In genomic region chr2:112054847-112055109, GRCh38 we compare ENCODE assay signal across 8 cellular contexts. TPM values are rescaled to one million over a fixed set of nuclear protein-coding genes. Genes with fewer than 3 reads are reported as not detected.
DNase-seq lines count a peak whose midpoint lies in the region; ATAC-seq and TF ChIP-seq lines count a peak whose summit lies in the region.
"Not testable (repeated sequence)": the region's sequence is repeated elsewhere in the genome, so short reads cannot be mapped to it uniquely, and the experiment has no call there.

No MANE protein-coding gene starts in this region.

- H3K27me3 ChIP-seq in GM23248 (replicated peaks; ENCODE audit: insufficient read depth); spleen (replicated peaks in 1 of 7): not testable (repeated sequence)

- H3K27ac ChIP-seq in 22Rv1: peak overlapping the region; percentile 100
- H3K27ac ChIP-seq in GM23248: peak overlapping the region; percentile 92
- peak overlapping the region; percentile 86 for H3K27ac ChIP-seq in KOPT-K1 (ENCODE audit: low read depth, low read length, poor library complexity, severe bottlenecking)
- H3K27ac ChIP-seq in epithelial cell of prostate: peak overlapping the region; percentile 96
- H3K27ac ChIP-seq in spleen: peak overlapping the region in 7 of 8 donors; percentile 96 to 99 (median 99)

- H3K9me3 Mint-ChIP-seq in activated CD4-positive, alpha-beta T cell treated with anti-CD3 and anti-CD28 coated beads for 36 hours (ENCODE audit: low read depth); naive B cell: not testable (repeated sequence)

- H3K27ac Mint-ChIP-seq in activated CD4-positive, alpha-beta T cell treated with anti-CD3 and anti-CD28 coated beads for 36 hours: peak overlapping the region; percentile 89
- peak overlapping the region in 2 of 6 donors; percentile 87 to 97 for H3K27ac Mint-ChIP-seq in naive B cell

- in situ Hi-C loops in GM23248 (cut with MboI): not testable (repeated sequence)

- CTCF ChIA-PET in activated CD4-positive, alpha-beta T cell treated with anti-CD3 and anti-CD28 coated beads for 36 hours (lab: Charles Lee): interaction anchor here (0.6 to 1.1 kb wide), 5 partner anchors 58 to 719 kb away, joined by 3 to 6 read pairs (median 3); no protein-coding TSS in a partner anchor

- H3K36me3 ChIP-seq in GM23248 (ENCODE audit: low read depth); KOPT-K1 (ENCODE audit: insufficient read depth, low read length); spleen: not testable (repeated sequence)

- H3K4me3 Mint-ChIP-seq in activated CD4-positive, alpha-beta T cell treated with anti-CD3 and anti-CD28 coated beads for 36 hours: peak overlapping the region; percentile 79
- peak overlapping the region; percentile 84 to 97 (median 94) for H3K4me3 Mint-ChIP-seq in naive B cell

- TF ChIP-seq POLR2A in spleen (IDR thresholded peaks at IDR 0.05): not testable (repeated sequence)

- not testable (repeated sequence) for H3K4me2 ChIP-seq in GM23248 (ENCODE audit: unreplicated experiment)

- POLR2A ChIA-PET in activated CD4-positive, alpha-beta T cell treated with anti-CD3 and anti-CD28 coated beads for 36 hours (lab: Charles Lee): interaction anchor here (0.9 to 1.7 kb wide), 5 partner anchors 8 to 199 kb away, joined by 3 to 5 read pairs (median 4); partner anchors contain the start of gene ANAPC1

- H3K36me3 Mint-ChIP-seq in activated CD4-positive, alpha-beta T cell treated with anti-CD3 and anti-CD28 coated beads for 36 hours (ENCODE audit: low read depth): peaks cover 17% of the 10 kb centered on the region
- H3K36me3 Mint-ChIP-seq in naive B cell: not testable (repeated sequence)

- not testable (repeated sequence) for H3K9me3 ChIP-seq in GM23248 (ENCODE audit: low read depth); KOPT-K1 (ENCODE audit: insufficient read depth, low read length, poor library complexity, severe bottlenecking); spleen

- not testable (repeated sequence) for H3K27me3 Mint-ChIP-seq in activated CD4-positive, alpha-beta T cell treated with anti-CD3 and anti-CD28 coated beads for 36 hours; naive B cell

- TF ChIP-seq CTCF in 22Rv1 (IDR thresholded peaks at IDR 0.05); spleen (IDR thresholded peaks at IDR 0.05 in 8 of 11, conservative IDR thresholded peaks at IDR 0.05 in 3 of 11): not testable (repeated sequence)

- H3F3A ChIP-seq in GM23248 (ENCODE audit: insufficient read depth): peaks cover 26% of the 10 kb centered on the region

- not testable (repeated sequence) for H3K9me2 ChIP-seq in GM23248 (ENCODE audit: insufficient read depth)

- 4% methylated on average over 25 of the region's 27 CpGs; no CpG with 5 or more reads in 1 of the 2 experiments for WGBS in GM23248 (ENCODE audit: low coverage in 1 of 2, low lambda C conversion rate in 2 of 2, missing lambda C conversion rate in 2 of 2), 2 experiments
- 0 to 1% (median 0%) methylated on average over 11 to 23 of the region's 27 CpGs for WGBS in spleen, 5 donors

- 0 out of 2 replicates have a peak overlapping the region, but pooled peaks have one; percentile 94 for H3K9ac ChIP-seq in GM23248

- peaks cover 37% of the 10 kb centered on the region for H3K4me1 Mint-ChIP-seq in activated CD4-positive, alpha-beta T cell treated with anti-CD3 and anti-CD28 coated beads for 36 hours
- peaks cover 41 to 46% (median 43%) of the 10 kb centered on the region in 3 donors for H3K4me1 Mint-ChIP-seq in naive B cell

- H2AFZ ChIP-seq in GM23248: not testable (repeated sequence)

- H3K4me1 ChIP-seq in GM23248 (ENCODE audit: insufficient read depth): peaks cover 20% of the 10 kb centered on the region
- H3K4me1 ChIP-seq in spleen: peaks cover 20 to 62% (median 48%) of the 10 kb centered on the region in 6 donors

- intact Hi-C loops in activated CD4-positive, alpha-beta T cell treated with anti-CD3 and anti-CD28 coated beads for 36 hours (cut with DNase I, micrococcal nuclease): loop anchor here (1.0 to 10.0 kb wide), 18 partner anchors 20 to 1840 kb away; partner anchors contain the start of genes ANAPC1 (in 2 of the 2), ZC3H6 (in 2 of the 2), ACTR3 (in 1 of the 2) and BCL2L11 (in 1 of the 2)
- intact Hi-C loops in spleen (cut with DNase I; ENCODE audit: low total_unique reads): not testable (repeated sequence)

- H3K79me2 ChIP-seq in GM23248 (ENCODE audit: insufficient read depth): peaks cover 44% of the 10 kb centered on the region

- not testable (repeated sequence) for DNase-seq in GM23248; activated CD4-positive, alpha-beta T cell treated with anti-CD3 and anti-CD28 coated beads for 36 hours; epithelial cell of prostate (ENCODE audit: low read depth, low spot score); naive B cell; spleen
- DNase-seq in amniotic stem cell (lab: John Stamatoyannopoulos, UW): peak; percentile 99

- not testable (repeated sequence) for H4K20me1 ChIP-seq in GM23248 (ENCODE audit: insufficient read depth)

- H3K4me3 ChIP-seq in GM23248: peak overlapping the region; percentile 86; the same call in 1 of the 2 replicates
- H3K4me3 ChIP-seq in spleen: peak overlapping the region in 4 of 8 donors; percentile 81 to 98 (median 93)

- peak; percentile 79 for ATAC-seq in activated CD4-positive, alpha-beta T cell treated with anti-CD3 and anti-CD28 coated beads for 36 hours
- ATAC-seq in naive B cell (ENCODE audit: low read depth in 2 of 2): peak; percentile 67 to 71

RNA-seq across cellular contexts. Expression of gene TMEM87B, which starts 0.3 kb away (rescaled TPM):
- 42.4 and 46.9 TPM in 2 replicates for total RNA-seq in GM23248 (2014; rRNA removed; shearing (Covaris generic))
- 27.8 and 32.1 TPM in 2 replicates for polyA plus RNA-seq in GM23248 (2016; fragmentation: Nextera tagmentation; extraction: Ambion mirVana)
- 10 to 100 TPM; 14.5 to 17.6 TPM for total RNA-seq in activated CD4-positive, alpha-beta T cell treated with anti-CD3 and anti-CD28 coated beads for 36 hours
- polyA plus RNA-seq in naive B cell (ENCODE audit: low read depth in 6 of 6): 10 to 100 TPM in 1 of 6 donors, 1 to 10 TPM in 5; 5.3 to 12.6 (median 9.5) TPM
- 10 to 100 TPM; 30.6 to 39.9 (median 35.4) TPM for total RNA-seq in spleen
- polyA plus RNA-seq in spleen: 10 to 100 TPM; 10.4 to 10.9 (median 10.8) TPM
